Comparison of ENCODE assay signal across 8 cellular contexts in the genomic region with DNA sequence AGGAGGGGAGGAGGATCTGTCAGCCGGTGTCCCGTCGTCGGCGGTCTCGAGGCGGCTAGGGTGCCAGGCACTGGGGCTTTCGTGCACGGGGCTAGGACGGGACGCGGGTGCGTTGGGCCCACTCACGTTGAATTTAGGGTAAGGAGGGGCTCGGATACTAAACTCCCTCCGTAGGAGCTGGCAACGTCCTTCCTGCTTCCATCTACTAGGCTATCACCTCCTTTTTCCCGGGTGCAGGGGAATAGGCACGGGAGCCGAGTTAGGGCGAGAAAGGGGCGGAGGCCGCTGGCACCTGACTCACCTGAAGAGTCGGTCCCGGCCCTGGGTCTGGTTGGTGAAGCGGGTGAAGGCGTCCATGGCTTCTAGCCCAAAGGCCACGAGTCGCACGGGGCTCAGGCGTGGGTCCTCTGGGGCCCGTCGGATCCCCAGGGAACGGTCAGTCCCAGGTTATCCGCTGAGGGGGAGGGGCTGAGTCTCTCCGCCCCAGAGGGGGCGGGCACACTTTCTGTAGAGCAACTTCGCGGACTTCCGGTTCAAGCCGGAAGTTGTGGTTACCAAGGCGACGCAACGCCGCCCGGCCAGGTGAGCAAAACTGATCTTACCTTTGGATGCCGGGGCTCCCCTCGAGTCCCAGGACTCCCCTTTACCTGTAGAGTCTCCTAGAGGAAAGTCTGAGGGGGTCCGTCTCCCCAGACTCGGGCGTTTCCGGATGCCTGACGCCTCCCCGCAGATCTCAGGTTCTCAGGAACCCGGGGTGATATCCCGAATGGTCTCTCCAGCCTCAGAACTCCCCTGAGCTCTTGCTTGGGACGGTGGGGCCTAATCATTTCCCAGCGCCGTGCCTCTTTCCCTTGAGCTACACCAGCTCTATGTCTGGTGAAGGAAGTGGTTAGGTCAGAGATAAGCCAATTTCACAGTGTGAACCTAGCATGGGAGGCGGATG. TPM values are rescaled to one million over a fixed set of nuclear protein-coding genes. Genes with fewer than 3 reads are reported as not detected.
DNase-seq lines count a peak whose midpoint lies in the region; ATAC-seq and TF ChIP-seq lines count a peak whose summit lies in the region.

A gene with protein sequence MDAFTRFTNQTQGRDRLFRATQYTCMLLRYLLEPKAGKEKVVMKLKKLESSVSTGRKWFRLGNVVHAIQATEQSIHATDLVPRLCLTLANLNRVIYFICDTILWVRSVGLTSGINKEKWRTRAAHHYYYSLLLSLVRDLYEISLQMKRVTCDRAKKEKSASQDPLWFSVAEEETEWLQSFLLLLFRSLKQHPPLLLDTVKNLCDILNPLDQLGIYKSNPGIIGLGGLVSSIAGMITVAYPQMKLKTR (minus strand): TSS at position 479 of the 943 bp plus-strand sequence. CDS start 122 bp downstream, at position 357.
A gene (plus strand): TSS at position 536 of the 943 bp plus-strand sequence. CDS start 10,936 bp downstream, outside the sequence.

- H3K27ac Mint-ChIP-seq in glutamatergic neuron (ENCODE audit: unreplicated experiment) = no peak within 1 kb of the TSS

- ATAC-seq in GM21825 (IDR thresholded peaks at IDR 0.05; ENCODE audit: unreplicated experiment) = peak; percentile 88

- in situ Hi-C loops in SK-MEL-5 (cut with HindIII; ENCODE audit: low pct_unique_long_range_greater_than_20kb, low sequenced_read_pairs) = no loop called here

- TF ChIP-seq CTCF in glutamatergic neuron (IDR thresholded peaks at IDR 0.05; ENCODE audit: partially characterized antibody, unreplicated experiment) = no peak

- H3K4me1 Mint-ChIP-seq in glutamatergic neuron (ENCODE audit: low read depth, unreplicated experiment) = no peaks in the 10 kb centered on the region

- peak within 1 kb of the TSS; percentile 89 for H3K4me3 Mint-ChIP-seq in glutamatergic neuron (ENCODE audit: unreplicated experiment)

- no peaks in the 10 kb centered on the region for H3K9me3 Mint-ChIP-seq in glutamatergic neuron (ENCODE audit: unreplicated experiment)

- H3K27ac ChIP-seq in substantia nigra (ENCODE audit: low read depth, low read length, poor library complexity, severe bottlenecking) = peak within 1 kb of the TSS; percentile 51

- H3K27me3 Mint-ChIP-seq in glutamatergic neuron (ENCODE audit: unreplicated experiment) = peaks cover 2% of the 10 kb centered on the region

- DNase-seq in Daoy (ENCODE audit: low read depth) (peak; percentile 72), Kasumi-1 (lab: John Stamatoyannopoulos, UW) (peak; percentile 57 to 59), SK-MEL-5 (ENCODE audit: low read depth, low spot score) (peak; percentile 84), glutamatergic neuron (peak; percentile 62), occipital lobe (lab: John Stamatoyannopoulos, UW) (peak; percentile 54), substantia nigra (lab: John Stamatoyannopoulos, UW) (peak in 35 of 49 donors; percentile 6 to 76 (median 43))
- DNase-seq in activated naive CD4-positive, alpha-beta T cell treated with Interleukin-2 at 50 U/mL for 16 hours = peak; percentile 80

- no peaks in the 10 kb centered on the region for H3K36me3 Mint-ChIP-seq in glutamatergic neuron (ENCODE audit: unreplicated experiment)

RNA-seq across cellular contexts. Expression of the first gene that starts in this region (rescaled TPM):
- 3.7 and 4.3 TPM in 2 replicates for total RNA-seq in Daoy (2014; rRNA removed; shearing (Covaris generic))
- total RNA-seq in SK-MEL-5 (2014; rRNA removed; shearing (Covaris generic)) = 11.9 and 12.3 TPM in 2 replicates
- 3.9 and 4.0 TPM in 2 replicates for polyA plus RNA-seq in SK-MEL-5 (2015; cell fraction: cytosol; rRNA removed)
- polyA plus RNA-seq in SK-MEL-5 (2015; cell fraction: nucleus; rRNA removed) = 3.3 and 6.7 TPM in 2 replicates
- total RNA-seq in glutamatergic neuron (ENCODE audit: unreplicated experiment) (1.1 TPM), occipital lobe (14.5 TPM)

RNA-seq across cellular contexts. Expression of the second gene that starts in this region (rescaled TPM):
- total RNA-seq in Daoy (2014; rRNA removed; shearing (Covaris generic)) = 0.06 TPM in 1 of 2 replicates, not detected in the other
- total RNA-seq in SK-MEL-5 (2014; rRNA removed; shearing (Covaris generic)) = 0.19 TPM in 1 of 2 replicates, not detected in the other
- polyA plus RNA-seq in SK-MEL-5 (2015; cell fraction: cytosol; rRNA removed) = 0.21 and 0.32 TPM in 2 replicates
- not detected in 2 replicates for polyA plus RNA-seq in SK-MEL-5 (2015; cell fraction: nucleus; rRNA removed)
- not detected for total RNA-seq in glutamatergic neuron (ENCODE audit: unreplicated experiment)
- 0.31 TPM for total RNA-seq in occipital lobe

Comparison
In these comparisons a context has a peak if more than half of its experiments do, and no peak if none do; other contexts are left out.
1. Peak in every context shown above with its lines: DNase-seq, ATAC-seq and H3K27ac ChIP-seq.